8 cellular contexts compared by ENCODE assay signal in genomic region chr3:101676219-101676764, GRCh38. TPM values are rescaled to one million over a fixed set of nuclear protein-coding genes. Genes with fewer than 3 reads are reported as not detected.
A peak's percentile ranks its signal among the peaks of the same experiment; 100 is the strongest.
DNase-seq lines count a peak whose midpoint lies in the region; ATAC-seq and TF ChIP-seq lines count a peak whose summit lies in the region.

No MANE protein-coding gene starts in this region.

- H3K4me3 ChIP-seq in WERI-Rb-1 (ENCODE audit: low read depth, low read length) = peak overlapping the region; percentile 74
- H3K4me3 ChIP-seq in choroid plexus epithelial cell (ENCODE audit: low read depth, low read length) = peak overlapping the region; percentile 99
- peak overlapping the region; percentile 59 to 97 (median 92) for H3K4me3 ChIP-seq in right lobe of liver

- peak; percentile 44 for TF ChIP-seq POLR2A in right lobe of liver (IDR thresholded peaks at IDR 0.05)

- DNase-seq in activated gamma-delta T cell treated with Interleukin-2 at 50 U/mL for 16 hours (peak; percentile 92), activated gamma-delta T cell (lab: John Stamatoyannopoulos, UW) (no peak), WERI-Rb-1 (peak; percentile 97), choroid plexus epithelial cell (ENCODE audit: low read depth) (peak; percentile 98), right lobe of liver (peak; percentile 97 to 98 (median 97)), NCI-H1417 treated with DMSO at 0.1 percent for 48 hours (lab: John Stamatoyannopoulos, UW) (no peak)
- peak; percentile 84 to 94 (median 88) for DNase-seq in stimulated activated CD4-positive, alpha-beta T cell treated with anti-CD3 and anti-CD28 coated beads, TNF-alpha, amount 100 ng/mL, for 1 hour (ENCODE audit: low read depth in 3 of 3, low spot score in 1 of 3)

- peaks cover 0 to 26% (median 6%) of the 10 kb centered on the region in 4 donors for H3K4me1 ChIP-seq in right lobe of liver

- intact Hi-C loops in right lobe of liver (cut with DNase I) = no loop called here

- H3K27ac ChIP-seq in WERI-Rb-1 = peak overlapping the region; percentile 79
- peak overlapping the region; percentile 86 to 95 (median 94) for H3K27ac ChIP-seq in right lobe of liver

- ATAC-seq in HG03175 (IDR thresholded peaks at IDR 0.05; ENCODE audit: unreplicated experiment) (peak; percentile 86), right lobe of liver (peak; percentile 89 to 96 (median 91))

- peaks cover 28% of the 10 kb centered on the region for H3K36me3 ChIP-seq in WERI-Rb-1
- H3K36me3 ChIP-seq in right lobe of liver = peaks cover 1 to 19% (median 8%) of the 10 kb centered on the region in 4 donors

- 0% methylated on average over 14 of the region's 57 CpGs for WGBS in right lobe of liver (ENCODE audit: insufficient coverage, low coverage, low lambda C conversion rate, missing lambda C conversion rate)

- TF ChIP-seq CTCF in WERI-Rb-1 (IDR thresholded peaks at IDR 0.05; ENCODE audit: low read depth, low read length) (no peak), choroid plexus epithelial cell (conservative IDR thresholded peaks at IDR 0.05; ENCODE audit: low read depth, low read length) (no peak), right lobe of liver (IDR thresholded peaks at IDR 0.05) (peak in 2 of 4 donors; percentile 15 to 25)

- H3K27me3 ChIP-seq in WERI-Rb-1 (ENCODE audit: insufficient read depth, low read depth, severe bottlenecking) (no peaks in the 10 kb centered on the region), right lobe of liver (no peaks in the 10 kb centered on the region)

- no peaks in the 10 kb centered on the region for H3K9me3 ChIP-seq in WERI-Rb-1 (ENCODE audit: severe bottlenecking)
- H3K9me3 ChIP-seq in right lobe of liver = no peaks in the 10 kb centered on the region

RNA-seq across cellular contexts. Expression of gene ZBTB11, which starts 0.6 kb away (rescaled TPM):
- total RNA-seq in right lobe of liver = 1 to 10 TPM; 5.4 to 8.5 (median 7.9) TPM

RNA-seq across cellular contexts. Expression of gene RPL24, which starts 10.2 kb away (rescaled TPM):
- 100 to 1,000 TPM; 336 to 620 (median 364) TPM for total RNA-seq in right lobe of liver

RNA-seq across cellular contexts. Expression of gene CEP97, which starts 48.1 kb away (rescaled TPM):
- total RNA-seq in right lobe of liver = 1 to 10 TPM; 2.2 to 3.8 (median 2.7) TPM

Comparison
In these comparisons a context has a peak if more than half of its experiments do, and no peak if none do; other contexts are left out.
1. DNase-seq: peak in activated gamma-delta T cell treated with Interleukin-2 at 50 U/mL for 16 hours (single experiment), WERI-Rb-1 (single experiment), choroid plexus epithelial cell (single experiment), right lobe of liver (3 of 3) and stimulated activated CD4-positive, alpha-beta T cell treated with anti-CD3 and anti-CD28 coated beads, TNF-alpha, amount 100 ng/mL, for 1 hour (3 of 3); none in activated gamma-delta T cell (single experiment) and NCI-H1417 treated with DMSO at 0.1 percent for 48 hours (single experiment).
2. Peak in every context shown above with its lines, with median percentiles within 50 percentile points of each other: H3K4me3 ChIP-seq.